In the genomic region with DNA sequence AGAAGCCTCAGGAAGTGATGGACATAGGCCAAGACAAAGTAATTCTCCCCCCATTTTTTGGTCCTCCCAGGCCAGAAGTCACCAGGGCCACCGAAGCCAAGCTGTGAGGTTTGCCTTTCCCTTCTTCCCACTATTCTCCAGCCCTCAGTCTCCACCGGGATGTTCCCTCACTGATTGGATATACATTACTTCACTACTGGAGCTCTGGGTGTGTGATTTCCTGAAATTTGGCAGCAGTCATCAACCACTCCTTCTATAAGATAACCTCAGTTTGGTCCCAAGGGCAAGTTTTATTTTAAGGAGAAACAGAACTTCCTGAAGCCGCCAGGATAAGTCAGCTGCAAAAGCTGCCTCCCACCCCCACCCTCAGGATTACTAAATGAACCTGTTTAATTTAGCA, we compare ENCODE assay signal across 27 cellular contexts. TPM values are rescaled to one million over a fixed set of nuclear protein-coding genes. Genes with fewer than 3 reads are reported as not detected.
"Had no signal": no experiment of that assay in that cellular context is flagged by ENCODE, and none has a peak within 500 bp of the region (broad histone marks: within the 10 kb centered on the region; RNA-seq: fewer than 3 reads in every experiment).

No MANE protein-coding gene starts in this region.

- H3K36me3 Mint-ChIP-seq: activated naive CD8-positive, alpha-beta T cell; immature natural killer cell; natural killer cell; stimulated activated memory B cell treated with anti-CD40 and anti-IgM and Interleukin-4, amounts not matched to agents 10 μg/mL and 1 μg/mL and 100 μg/mL, for 72 hours had no signal

- H3K27ac ChIP-seq: heart left ventricle, stomach, thyroid gland had no signal

- H3K27me3 ChIP-seq: heart left ventricle, stomach, thyroid gland had no signal

- H3K4me1 Mint-ChIP-seq: activated B cell treated with CpG ODN at 0.5 μM for 24 hours; immature natural killer cell; natural killer cell; stimulated activated memory B cell treated with anti-CD40 and anti-IgM and Interleukin-4, amounts not matched to agents 10 μg/mL and 1 μg/mL and 100 μg/mL, for 72 hours had no signal

- ATAC-seq: activated CD8-positive, alpha-beta T cell treated with anti-CD3 and anti-CD28 coated beads for 36 hours; activated T-cell treated with anti-CD3 and anti-CD28 coated beads, Interleukin-2, amount 50 U/mL, for 72 hours; sciatic nerve; stimulated activated memory B cell treated with anti-CD40 and anti-IgM and Interleukin-4, amounts not matched to agents 10 μg/mL and 1 μg/mL and 100 μg/mL, for 72 hours had no signal

- H3K9me3 Mint-ChIP-seq: activated B cell treated with CpG ODN at 0.5 μM for 24 hours; activated CD8-positive, alpha-beta T cell treated with anti-CD3 and anti-CD28 coated beads for 36 hours; activated T-cell treated with anti-CD3 and anti-CD28 coated beads, Interleukin-2, amount 50 U/mL, for 72 hours; natural killer cell; stimulated activated memory B cell treated with anti-CD40 and anti-IgM and Interleukin-4, amounts not matched to agents 10 μg/mL and 1 μg/mL and 100 μg/mL, for 72 hours; T-helper 2 cell treated with Interferon-gamma antibody and Interleukin-4, amounts not matched to agents 5 μg/mL and 100 μg/mL, for 36 hours had no signal

- H3K9me3 ChIP-seq: heart left ventricle, stomach, thyroid gland had no signal

- DNase-seq: activated B cell treated with CpG ODN at 0.5 μM for 24 hours; activated CD4-positive, alpha-beta T cell treated with anti-CD3 and anti-CD28 coated beads, Interleukin-2, amount 50 U/mL, for 1 hour; activated CD8-positive, alpha-beta T cell treated with anti-CD3 and anti-CD28 coated beads for 36 hours; activated naive CD4-positive, alpha-beta T cell treated with Interleukin-2 at 50 U/mL for 16 hours; activated T-cell treated with anti-CD3 and anti-CD28 coated beads for 4 hours; activated T-cell treated with anti-CD3 and anti-CD28 coated beads, Interleukin-2, amount 50 U/mL, for 72 hours; anterior cingulate cortex; effector CD8-positive, alpha-beta T cell; foreskin fibroblast; heart left ventricle; hypothalamus; immature natural killer cell; mesendoderm; natural killer cell; small intestine; stimulated activated CD4-positive, alpha-beta T cell treated with anti-CD3 and anti-CD28 coated beads, Interleukin-4, amount 100 ng/mL, for 4 hours; stimulated activated CD8-positive, alpha-beta memory T cell treated with anti-CD3 and anti-CD28 coated beads, Interleukin-4, amount 100 ng/mL, for 48 hours; stomach; T-helper 1 cell; thyroid gland had no signal

- H3K4me1 ChIP-seq: stomach had no signal

- H3K36me3 ChIP-seq: heart left ventricle, stomach, thyroid gland had no signal

- H3K27ac Mint-ChIP-seq: activated B cell treated with CpG ODN at 0.5 μM for 24 hours; activated CD8-positive, alpha-beta T cell treated with anti-CD3 and anti-CD28 coated beads for 36 hours; activated naive CD8-positive, alpha-beta T cell; activated T-cell treated with anti-CD3 and anti-CD28 coated beads, Interleukin-2, amount 50 U/mL, for 72 hours; immature natural killer cell; natural killer cell; stimulated activated memory B cell treated with anti-CD40 and anti-IgM and Interleukin-4, amounts not matched to agents 10 μg/mL and 1 μg/mL and 100 μg/mL, for 72 hours; T-helper 2 cell treated with Interferon-gamma antibody and Interleukin-4, amounts not matched to agents 5 μg/mL and 100 μg/mL, for 36 hours had no signal

- H3K4me3 ChIP-seq: heart left ventricle, lung, stomach, thyroid gland had no signal

- H3K4me3 Mint-ChIP-seq: activated B cell treated with CpG ODN at 0.5 μM for 24 hours; activated CD8-positive, alpha-beta T cell treated with anti-CD3 and anti-CD28 coated beads for 36 hours; activated naive CD8-positive, alpha-beta T cell; activated T-cell treated with anti-CD3 and anti-CD28 coated beads, Interleukin-2, amount 50 U/mL, for 72 hours; immature natural killer cell; natural killer cell; stimulated activated memory B cell treated with anti-CD40 and anti-IgM and Interleukin-4, amounts not matched to agents 10 μg/mL and 1 μg/mL and 100 μg/mL, for 72 hours; T-helper 2 cell treated with Interferon-gamma antibody and Interleukin-4, amounts not matched to agents 5 μg/mL and 100 μg/mL, for 36 hours had no signal

RNA-seq across cellular contexts. Expression of a gene that starts 11.3 kb away (rescaled TPM):
- total RNA-seq: activated B cell treated with CpG ODN at 0.5 μM for 24 hours; activated CD8-positive, alpha-beta T cell treated with anti-CD3 and anti-CD28 coated beads for 36 hours; bronchial epithelial cell; mononuclear cell; natural killer cell had no signal
